In genomic region chr20:50012282-50013263, GRCh38 we compare ENCODE assay signal across 1 cellular context.
TF ChIP-seq lines count a peak whose summit lies in the region.

No MANE protein-coding gene starts in this region.

TF ChIP-seq in K562, 482 proteins besides CTCF, POLR2A, EP300 and RAD21 (continued from another document and continues in another):
- TF ChIP-seq GATAD2A (IDR thresholded peaks at IDR 0.05), result peak; percentile 74
- no peak for TF ChIP-seq ZNF583 (CRISPR knock-in tag; IDR thresholded peaks at IDR 0.05)
- TF ChIP-seq HINFP (tag; conservative IDR thresholded peaks at IDR 0.05; ENCODE audit: low read depth), result no peak
- no peak for TF ChIP-seq BRD4 (IDR thresholded peaks at IDR 0.05)
- TF ChIP-seq ZNF197 (CRISPR knock-in tag; IDR thresholded peaks at IDR 0.05; ENCODE audit: low read depth), result no peak
- no peak for TF ChIP-seq ERF (CRISPR knock-in tag; IDR thresholded peaks at IDR 0.05)
- TF ChIP-seq ZNF184 (CRISPR knock-in tag; IDR thresholded peaks at IDR 0.05), result no peak
- TF ChIP-seq ZNF175 (CRISPR knock-in tag; IDR thresholded peaks at IDR 0.05; ENCODE audit: low read depth), result no peak
- 0 out of 2 replicates have a peak, but pooled peaks have one; percentile 24 for TF ChIP-seq MIER1 (IDR thresholded peaks at IDR 0.05; ENCODE audit: low read depth)
- TF ChIP-seq ZNF561 (CRISPR knock-in tag; conservative IDR thresholded peaks at IDR 0.05), result no peak
- TF ChIP-seq E4F1 (CRISPR knock-in tag; IDR thresholded peaks at IDR 0.05; ENCODE audit: borderline replicate concordance), result no peak
- TF ChIP-seq LCOR (CRISPR knock-in tag; IDR thresholded peaks at IDR 0.05), result no peak
- TF ChIP-seq ZNF436 (CRISPR knock-in tag; IDR thresholded peaks at IDR 0.05), result no peak
- no peak for TF ChIP-seq CREB3 (tag; conservative IDR thresholded peaks at IDR 0.05; ENCODE audit: low read depth)
- no peak for TF ChIP-seq PREB (CRISPR knock-in tag; IDR thresholded peaks at IDR 0.05)
- no peak for TF ChIP-seq ZNF280B (CRISPR knock-in tag; IDR thresholded peaks at IDR 0.05)
- TF ChIP-seq ARID2 (IDR thresholded peaks at IDR 0.05), result no peak
- no peak for TF ChIP-seq NCOA4 (IDR thresholded peaks at IDR 0.05; ENCODE audit: partially characterized antibody)
- no peak for TF ChIP-seq EZH2 (IDR thresholded peaks at IDR 0.05; ENCODE audit: borderline replicate concordance, low read depth, low read length)
- TF ChIP-seq ZKSCAN8 (CRISPR knock-in tag; IDR thresholded peaks at IDR 0.05), result peak; percentile 86
- TF ChIP-seq IRF1 (CRISPR knock-in tag; IDR thresholded peaks at IDR 0.05; ENCODE audit: borderline replicate concordance), result no peak
- no peak for TF ChIP-seq RREB1 (CRISPR knock-in tag; IDR thresholded peaks at IDR 0.05)
- TF ChIP-seq ZNF274 (IDR thresholded peaks at IDR 0.05; ENCODE audit: borderline replicate concordance, low read depth, low read length), result no peak
- TF ChIP-seq CBX8 (IDR thresholded peaks at IDR 0.05; ENCODE audit: borderline replicate concordance, extremely low read depth, low read depth, low read length, poor library complexity, severe bottlenecking), result no peak
- no peak for TF ChIP-seq DEAF1 (CRISPR knock-in tag; IDR thresholded peaks at IDR 0.05)
- peak; percentile 76 for TF ChIP-seq RBBP5 (IDR thresholded peaks at IDR 0.05; ENCODE audit: borderline replicate concordance, insufficient read depth, low read length, poor library complexity, severe bottlenecking)
- TF ChIP-seq EWSR1 (IDR thresholded peaks at IDR 0.05; ENCODE audit: borderline replicate concordance, low read depth, partially characterized antibody), result no peak
- TF ChIP-seq MCM5 (IDR thresholded peaks at IDR 0.05; ENCODE audit: low read depth), result no peak
- no peak for TF ChIP-seq ZNF518B (CRISPR knock-in tag; IDR thresholded peaks at IDR 0.05)
- peak; percentile 33 for TF ChIP-seq HMGN3 (IDR thresholded peaks at IDR 0.05; ENCODE audit: borderline replicate concordance, extremely low read depth, insufficient read length, low read depth, low read length)
- TF ChIP-seq SMAD2 (IDR thresholded peaks at IDR 0.05; ENCODE audit: low read depth, low read length), result no peak
- no peak for TF ChIP-seq CBX1 (IDR thresholded peaks at IDR 0.05; ENCODE audit: low read depth)
- TF ChIP-seq TARDBP (IDR thresholded peaks at IDR 0.05), result no peak
- TF ChIP-seq EP400 (IDR thresholded peaks at IDR 0.05), result 0 out of 2 replicates have a peak, but pooled peaks have one; percentile 21
- TF ChIP-seq CBFA2T3 (IDR thresholded peaks at IDR 0.05), result peak; percentile 92
- no peak for TF ChIP-seq ZNF512 (tag; IDR thresholded peaks at IDR 0.05)
- no peak; a peak in 1 of 4 replicates for TF ChIP-seq SRF (CRISPR knock-in tag; IDR thresholded peaks at IDR 0.05)
- no peak for TF ChIP-seq MAFK (IDR thresholded peaks at IDR 0.05; ENCODE audit: low read length)
